ENCODE assay signal across 6 cellular contexts in the genomic region with DNA sequence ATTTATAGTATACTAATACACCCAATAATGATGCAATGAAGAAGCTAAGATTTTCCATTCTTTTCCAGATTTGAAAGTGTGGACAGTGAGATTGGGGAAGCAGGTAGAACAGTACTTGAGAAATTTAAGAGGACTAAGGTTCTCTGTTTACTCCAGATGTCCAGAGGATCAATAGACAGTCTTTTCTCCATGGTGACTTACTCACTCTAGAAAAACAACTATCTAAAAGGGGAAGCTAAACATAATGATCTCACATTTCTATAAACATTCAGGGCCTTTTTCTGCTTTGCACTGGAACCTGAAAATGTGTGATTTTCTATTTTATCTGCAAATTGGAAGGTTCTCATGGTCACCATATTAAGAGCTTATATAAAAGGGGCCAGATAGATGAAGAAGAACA.
"Had no signal": no experiment of that assay in that cellular context is flagged by ENCODE, and none has a peak within 500 bp of the region (broad histone marks: within the 10 kb centered on the region; RNA-seq: fewer than 3 reads in every experiment).

No MANE protein-coding gene starts in this region.

- ATAC-seq: GM23338, HepG2, K562 had no signal

- H2AFZ ChIP-seq: GM23338 had no signal

- DNase-seq: H9, KG1 had no signal

- H3K27ac ChIP-seq: HL-60 had no signal

- H3K4me3 ChIP-seq: GM23338, K562 had no signal

- H3K4me2 ChIP-seq: GM23338 had no signal
